In genomic region chr11:59191899-59192298, GRCh38 we compare ENCODE assay signal across 1 cellular context.
TF ChIP-seq lines count a peak whose summit lies in the region.

No MANE protein-coding gene starts in this region.

TF ChIP-seq in IMR-90, 13 proteins besides CTCF, POLR2A, EP300 and RAD21:
- no peak for TF ChIP-seq BHLHE40 (IDR thresholded peaks at IDR 0.05; ENCODE audit: low read depth, low read length)
- TF ChIP-seq USF2 (IDR thresholded peaks at IDR 0.05; ENCODE audit: low read depth, low read length) = no peak
- no peak for TF ChIP-seq RCOR1 (IDR thresholded peaks at IDR 0.05; ENCODE audit: insufficient replicate concordance, low read length)
- TF ChIP-seq MAFK (IDR thresholded peaks at IDR 0.05; ENCODE audit: low read depth, low read length) = no peak
- no peak for TF ChIP-seq CHD1 (IDR thresholded peaks at IDR 0.05; ENCODE audit: low read depth, low read length)
- no peak for TF ChIP-seq FOS (IDR thresholded peaks at IDR 0.05; ENCODE audit: low read depth, low read length)
